8 cellular contexts compared by ENCODE assay signal in genomic region chr4:140359571-140360427, GRCh38. TPM values are rescaled to one million over a fixed set of nuclear protein-coding genes. Genes with fewer than 3 reads are reported as not detected.
DNase-seq lines count a peak whose midpoint lies in the region; ATAC-seq, FAIRE-seq and TF ChIP-seq lines count a peak whose summit lies in the region.

No MANE protein-coding gene starts in this region.

- ATAC-seq in A549 (peak; percentile 97 to 100), HG02970 (IDR thresholded peaks at IDR 0.05; ENCODE audit: low FRiP score, unreplicated experiment) (peak; percentile 76)

- peak; percentile 88 for TF ChIP-seq CTCF in A549 (IDR thresholded peaks at IDR 0.05)
- peak; percentile 84 for TF ChIP-seq CTCF in astrocyte of the cerebellum (IDR thresholded peaks at IDR 0.05; ENCODE audit: low read depth, low read length, missing control alignments)
- TF ChIP-seq CTCF in hepatocyte (IDR thresholded peaks at IDR 0.05; ENCODE audit: poor library complexity): peak; percentile 68

- TF ChIP-seq RAD21 in A549 (conservative IDR thresholded peaks at IDR 0.05 in 1 of 2, IDR thresholded peaks at IDR 0.05 in 1 of 2): peak; percentile 57 to 76

- POLR2A ChIA-PET in A549 (lab: Yijun Ruan, JAX): interaction anchor here (1.0 kb wide), 1 partner anchor 14 kb away, joined by 4 read pairs; the partner anchor contains the start of gene SCOC

- H3K27ac ChIP-seq in A549 (no peak overlapping the region), hepatocyte (no peak overlapping the region)

- CTCF ChIA-PET in A549 (lab: Yijun Ruan, JAX): interaction anchor here (0.6 to 6.8 kb wide), 71 partner anchors 9 to 755 kb away, joined by 3 to 38 read pairs (median 4); partner anchors contain the start of genes CLGN, MAML3, MGAT4D and SCOC

- no peak overlapping the region for H2AFZ ChIP-seq in hepatocyte

- no peaks in the 10 kb centered on the region for H4K20me1 ChIP-seq in hepatocyte (ENCODE audit: insufficient read depth, poor library complexity, severe bottlenecking)

- H3K36me3 ChIP-seq in hepatocyte (replicated peaks; ENCODE audit: insufficient read depth, low read depth): no peaks in the 10 kb centered on the region

- H3K4me1 ChIP-seq in A549 (no peaks in the 10 kb centered on the region), hepatocyte (ENCODE audit: insufficient read depth) (peaks cover 4% of the 10 kb centered on the region)

- TF ChIP-seq POLR2A in A549 (IDR thresholded peaks at IDR 0.05; ENCODE audit: low read length): no peak

- DNase-seq in A549 (ENCODE audit: low read depth in 1 of 2, low spot score in 1 of 2) (peak; percentile 45 to 85), GM18507 (ENCODE audit: extremely low spot score, insufficient read length, low read depth) (no peak), NCI-H1694 treated with DMSO at 0.1 percent for 48 hours (lab: John Stamatoyannopoulos, UW) (peak; percentile 89), T-helper 9 cell (peak; percentile 75), astrocyte of the cerebellum (ENCODE audit: low read depth) (peak; percentile 76), hepatocyte (ENCODE audit: low spot score) (peak; percentile 88), smooth muscle cell of the brain vasculature (ENCODE audit: low read depth, low spot score) (peak; percentile 62)

- no peaks in the 10 kb centered on the region for H3K9me3 ChIP-seq in A549
- H3K9me3 ChIP-seq in hepatocyte (ENCODE audit: low read depth): no peaks in the 10 kb centered on the region

- H3K79me2 ChIP-seq in hepatocyte: peaks cover 2% of the 10 kb centered on the region

- H3K4me2 ChIP-seq in A549 (peak overlapping the region; percentile 44; the same call in 2 of the 3 replicates), hepatocyte (no peak overlapping the region)

- no peaks in the 10 kb centered on the region for H3K9me2 ChIP-seq in hepatocyte (replicated peaks; ENCODE audit: insufficient read depth)

- no peak for TF ChIP-seq EP300 in A549 (IDR thresholded peaks at IDR 0.05)

- in situ Hi-C loops in astrocyte of the cerebellum (cut with HindIII; ENCODE audit: low sequenced_read_pairs): no loop called here

- FAIRE-seq in A549 (lab: Jason Lieb, UNC): no peak
- peak; percentile 83 for FAIRE-seq in GM18507 (lab: Jason Lieb, UNC)

- 25% methylated on average over 7 of the region's 7 CpGs for WGBS in A549 (ENCODE audit: missing lambda C conversion rate)
- 49% methylated on average over 7 of the region's 7 CpGs for WGBS in hepatocyte (ENCODE audit: low lambda C conversion rate, missing lambda C conversion rate)

- H3K4me3 ChIP-seq in A549 (no peak overlapping the region), astrocyte of the cerebellum (ENCODE audit: low read depth, low read length) (no peak overlapping the region), hepatocyte (no peak overlapping the region)

- no peaks in the 10 kb centered on the region for H3K27me3 ChIP-seq in hepatocyte

TF ChIP-seq in A549, 52 proteins besides CTCF, POLR2A, EP300 and RAD21:
- TF ChIP-seq KDM5A (IDR thresholded peaks at IDR 0.05) (0 out of 2 replicates have a peak, but pooled peaks have one; percentile 25), SMC3 (IDR thresholded peaks at IDR 0.05) (peak; percentile 81), HDAC2 (IDR thresholded peaks at IDR 0.05) (no peak), ZFP36 (IDR thresholded peaks at IDR 0.05; ENCODE audit: borderline replicate concordance, partially characterized antibody) (no peak)
TF ChIP-seq in A549: peak in this region for 2.

RNA-seq across cellular contexts. Expression of gene SCOC, which starts 13.6 kb away (rescaled TPM):
- polyA plus RNA-seq in A549 (2011; rRNA removed) (49.7 and 71.9 TPM in 2 replicates), A549 (2017; fragmentation: RNase III; extraction: RNeasy Plus Mini Kit Qiagen cat#74134 plus additional on column Dnase treatment) (46.0 to 50.0 TPM (median 49.3 TPM) in 3 replicates), hepatocyte (79.6 and 82.1 TPM in 2 replicates)
- 9.1 and 9.4 TPM in 2 replicates for polyA plus RNA-seq in A549 (2012; cell fraction: cytosol; rRNA removed)
- 1.5 and 3.8 TPM in 2 replicates for polyA plus RNA-seq in A549 (2012; cell fraction: nucleus; rRNA removed)
- polyA minus RNA-seq in A549 (2011; rRNA and poly(A)+ RNA removed): 5.5 and 6.1 TPM in 2 replicates
- 135 and 136 TPM in 2 replicates for total RNA-seq in hepatocyte
